In genomic region chr2:128232965-128233789, GRCh38 we compare ENCODE assay signal across 8 cellular contexts.
DNase-seq lines count a peak whose midpoint lies in the region; ATAC-seq and TF ChIP-seq lines count a peak whose summit lies in the region.

No MANE protein-coding gene starts in this region.

- no peaks in the 10 kb centered on the region for H4K20me1 ChIP-seq in BLaER1 treated with 17β-estradiol and CSF1 and Interleukin-3, amounts not matched to agents 10 nM and 100 nM

- WGBS in lung, 2 donors, result 0 to 1% methylated on average over 80 to 84 of the region's 84 CpGs

- peak; percentile 97 for ATAC-seq in GM19324 (IDR thresholded peaks at IDR 0.05; ENCODE audit: low FRiP score, unreplicated experiment)
- peak; percentile 99 for ATAC-seq in HG03442 (IDR thresholded peaks at IDR 0.05; ENCODE audit: unreplicated experiment)
- ATAC-seq in lung (ENCODE audit: insufficient read depth, low FRiP score), result peak; percentile 96

- peak; percentile 61 for DNase-seq in NCI-H774 (lab: John Stamatoyannopoulos, UW)
- peak; percentile 52 to 79 for DNase-seq in activated CD8-positive, alpha-beta memory T cell treated with anti-CD3 and anti-CD28 coated beads for 1 hour (ENCODE audit: extremely low read depth in 1 of 2, low read depth in 1 of 2)
- peak; percentile 70 for DNase-seq in effector CD4-positive, alpha-beta T cell
- DNase-seq in lung (ENCODE audit: low spot score), result peak; percentile 89
- peak; percentile 37 to 82 (median 53) for DNase-seq in stimulated activated CD4-positive, alpha-beta T cell treated with anti-CD3 and anti-CD28 coated beads, TNF-alpha, amount 100 ng/mL, for 1 hour (ENCODE audit: low read depth in 3 of 3, low spot score in 1 of 3)

- peak overlapping the region; percentile 63 to 80 (median 74) for H3K4me3 ChIP-seq in BLaER1 treated with 17β-estradiol and CSF1 and Interleukin-3, amounts not matched to agents 10 nM and 100 nM
- H3K4me3 ChIP-seq in lung, result peak overlapping the region; percentile 59

- peak; percentile 80 for TF ChIP-seq CTCF in lung (IDR thresholded peaks at IDR 0.05; ENCODE audit: control extremely low read depth, extremely low read depth)

- peaks cover 13 to 18% (median 16%) of the 10 kb centered on the region in 11 experiments for H3K27me3 ChIP-seq in BLaER1 treated with 17β-estradiol and CSF1 and Interleukin-3, amounts not matched to agents 10 nM and 100 nM
- H3K27me3 ChIP-seq in lung (ENCODE audit: control insufficient read depth, insufficient read depth), result no peaks in the 10 kb centered on the region

- peak overlapping the region; percentile 58 to 82 (median 78); a peak in 21 of 22 replicates for H3K9ac ChIP-seq in BLaER1 treated with 17β-estradiol and CSF1 and Interleukin-3, amounts not matched to agents 10 nM and 100 nM

- H3K36me3 ChIP-seq in BLaER1 treated with 17β-estradiol and CSF1 and Interleukin-3, amounts not matched to agents 10 nM and 100 nM, result no peaks in the 10 kb centered on the region
- no peaks in the 10 kb centered on the region for H3K36me3 ChIP-seq in lung (ENCODE audit: control insufficient read depth in 2 of 2, insufficient read depth in 2 of 2, low read length in 2 of 2)

- peak overlapping the region; percentile 84 to 98 (median 94) for H3K4me2 ChIP-seq in BLaER1 treated with 17β-estradiol and CSF1 and Interleukin-3, amounts not matched to agents 10 nM and 100 nM

- peaks cover 0 to 29% (median 10%) of the 10 kb centered on the region in 10 experiments; a peak in 12 of 20 replicates for H3K4me1 ChIP-seq in BLaER1 treated with 17β-estradiol and CSF1 and Interleukin-3, amounts not matched to agents 10 nM and 100 nM
- H3K4me1 ChIP-seq in lung (ENCODE audit: control insufficient read depth in 2 of 2, insufficient read depth in 2 of 2, low read length in 2 of 2), result no peaks in the 10 kb centered on the region

- H3K27ac ChIP-seq in BLaER1 treated with 17β-estradiol and CSF1 and Interleukin-3, amounts not matched to agents 10 nM and 100 nM, result peak overlapping the region in 6 of 11 experiments; percentile 12 to 70 (median 56); a peak in 9 of 22 replicates
- peak overlapping the region in 1 of 2 donors; percentile 95 for H3K27ac ChIP-seq in lung (ENCODE audit: low read depth in 1 of 2, low read length in 1 of 2)

- H3K9me3 ChIP-seq in BLaER1 treated with 17β-estradiol and CSF1 and Interleukin-3, amounts not matched to agents 10 nM and 100 nM (replicated peaks in 1 of 11), result no peaks in the 10 kb centered on the region
- H3K9me3 ChIP-seq in lung (ENCODE audit: control insufficient read depth in 2 of 2, insufficient read depth in 1 of 2, low read length in 1 of 2), result peaks cover 0 to 2% of the 10 kb centered on the region in 2 donors
